Comparison of ENCODE assay signal across 8 cellular contexts in genomic region chr21:39379986-39380891, GRCh38. TPM values are rescaled to one million over a fixed set of nuclear protein-coding genes. Genes with fewer than 3 reads are reported as not detected.
DNase-seq lines count a peak whose midpoint lies in the region; ATAC-seq and TF ChIP-seq lines count a peak whose summit lies in the region.

No MANE protein-coding gene starts in this region.

- peaks cover 23% of the 10 kb centered on the region for H3K4me1 Mint-ChIP-seq in activated CD4-positive, alpha-beta T cell treated with anti-CD3 and anti-CD28 coated beads for 36 hours

- H3K27me3 Mint-ChIP-seq in activated CD4-positive, alpha-beta T cell treated with anti-CD3 and anti-CD28 coated beads for 36 hours, result no peaks in the 10 kb centered on the region

- no peak for TF ChIP-seq CTCF in choroid plexus epithelial cell (conservative IDR thresholded peaks at IDR 0.05; ENCODE audit: low read depth, low read length)

- peak; percentile 92 for DNase-seq in Ammon's horn (ENCODE audit: low spot score)
- DNase-seq in GM19238 (ENCODE audit: insufficient read length, low spot score), result peak; percentile 89
- DNase-seq in NCI-H510A (lab: John Stamatoyannopoulos, UW), result peak; percentile 90
- DNase-seq in activated CD4-positive, alpha-beta T cell treated with anti-CD3 and anti-CD28 coated beads for 36 hours, result peak; percentile 96
- peak; percentile 99 for DNase-seq in choroid plexus epithelial cell (ENCODE audit: low read depth)
- peak; percentile 98 for DNase-seq in kidney tubule cell (ENCODE audit: low spot score)
- peak; percentile 69 to 72 for DNase-seq in stimulated activated CD4-positive, alpha-beta T cell treated with anti-CD3 and anti-CD28 coated beads, Interleukin-1b, Interleukin-23, amount 100 ng/mL, for 1 hour (ENCODE audit: low read depth in 2 of 2)

- H3K36me3 Mint-ChIP-seq in activated CD4-positive, alpha-beta T cell treated with anti-CD3 and anti-CD28 coated beads for 36 hours (ENCODE audit: low read depth), result peaks cover 2% of the 10 kb centered on the region

- H3K9me3 Mint-ChIP-seq in activated CD4-positive, alpha-beta T cell treated with anti-CD3 and anti-CD28 coated beads for 36 hours (ENCODE audit: low read depth), result no peaks in the 10 kb centered on the region

- H3K27ac Mint-ChIP-seq in activated CD4-positive, alpha-beta T cell treated with anti-CD3 and anti-CD28 coated beads for 36 hours, result peak overlapping the region; percentile 64

- ATAC-seq in HG03439 (IDR thresholded peaks at IDR 0.05; ENCODE audit: unreplicated experiment), result peak; percentile 86
- peak; percentile 98 for ATAC-seq in activated CD4-positive, alpha-beta T cell treated with anti-CD3 and anti-CD28 coated beads for 36 hours

- intact Hi-C loops in activated CD4-positive, alpha-beta T cell treated with anti-CD3 and anti-CD28 coated beads for 36 hours (cut with DNase I, micrococcal nuclease), result loop anchor here (1.0 to 10.0 kb wide), 8 partner anchors 8 to 615 kb away; partner anchors contain the start of genes HMGN1 (in 2 of the 2), BRWD1 (in 1 of the 2), ETS2 (in 1 of the 2) and LCA5L (in 1 of the 2)

- POLR2A ChIA-PET in activated CD4-positive, alpha-beta T cell treated with anti-CD3 and anti-CD28 coated beads for 36 hours (lab: Charles Lee), result interaction anchor here (0.6 to 1.5 kb wide), 4 partner anchors 35 to 197 kb away, joined by 3 to 4 read pairs (median 4); partner anchors contain the start of gene PSMG1

- peak overlapping the region; percentile 84 for H3K4me3 Mint-ChIP-seq in activated CD4-positive, alpha-beta T cell treated with anti-CD3 and anti-CD28 coated beads for 36 hours

- H3K4me3 ChIP-seq in choroid plexus epithelial cell (ENCODE audit: low read depth, low read length), result peak overlapping the region; percentile 91

- CTCF ChIA-PET in activated CD4-positive, alpha-beta T cell treated with anti-CD3 and anti-CD28 coated beads for 36 hours (lab: Charles Lee), result interaction anchor here (0.6 to 2.4 kb wide), 4 partner anchors 11 to 1345 kb away, joined by 3 to 8 read pairs (median 3); no protein-coding TSS in a partner anchor

RNA-seq across cellular contexts. Expression of gene HMGN1, which starts 31.4 kb away (rescaled TPM):
- total RNA-seq in activated CD4-positive, alpha-beta T cell treated with anti-CD3 and anti-CD28 coated beads for 36 hours, result 100 to 1,000 TPM; 335 to 419 TPM

Comparison
In these comparisons a context has a peak if more than half of its experiments do, and no peak if none do; other contexts are left out.
1. Peak in every context shown above with its lines: DNase-seq, ATAC-seq and H3K4me3 ChIP-seq.